29 cellular contexts compared by ENCODE assay signal in the genomic region with DNA sequence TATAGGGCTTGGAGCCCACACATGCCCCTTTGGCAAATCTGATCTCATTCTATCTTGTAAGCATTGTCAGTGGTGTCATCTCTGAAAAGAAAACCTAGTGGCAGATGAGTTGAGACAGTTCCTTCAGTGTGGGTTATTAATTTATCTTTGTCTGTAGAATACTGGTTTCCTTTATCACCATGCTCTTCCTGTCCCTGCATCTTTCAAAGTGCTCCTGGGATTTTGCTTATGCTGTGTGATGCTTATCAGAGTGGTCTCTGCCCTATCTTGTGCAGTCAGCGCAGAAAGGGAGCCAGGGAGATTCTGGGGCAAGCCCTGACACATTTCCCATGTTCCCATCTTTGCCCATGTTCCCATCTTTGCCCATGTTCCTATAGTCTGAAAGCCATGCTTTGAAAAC.
"Had no signal": no experiment of that assay in that cellular context is flagged by ENCODE, and none has a peak within 500 bp of the region (broad histone marks: within the 10 kb centered on the region; RNA-seq: fewer than 3 reads in every experiment).

No MANE protein-coding gene starts in this region.

- H3K27ac Mint-ChIP-seq: activated CD8-positive, alpha-beta T cell treated with anti-CD3 and anti-CD28 coated beads for 36 hours; activated naive CD8-positive, alpha-beta T cell treated with anti-CD3 and anti-CD28 coated beads for 36 hours; activated naive CD8-positive, alpha-beta T cell treated with anti-CD3 and anti-CD28 coated beads, Interleukin-2, amount 50 U/mL, for 24 hours; activated T-helper 17 cell treated with anti-CD3 and anti-CD28 coated beads, Interleukin-2, amount 50 U/mL, for 72 hours; T-helper 1 cell treated with Interleukin-12 subunit alpha and Interleukin-12 subunit beta and Interleukin-4 antibody, amounts not matched to agents 30 μg/mL and 1 μg/mL, for 36 hours; WTC11 had no signal

- H3K9me3 Mint-ChIP-seq: activated CD8-positive, alpha-beta T cell treated with anti-CD3 and anti-CD28 coated beads for 36 hours; activated naive CD8-positive, alpha-beta T cell treated with anti-CD3 and anti-CD28 coated beads for 36 hours had no signal

- H3K36me3 Mint-ChIP-seq: activated naive CD8-positive, alpha-beta T cell treated with anti-CD3 and anti-CD28 coated beads for 36 hours; WTC11 had no signal

- DNase-seq: activated CD4-positive, alpha-beta T cell treated with anti-CD3 and anti-CD28 coated beads for 1 hour; activated CD4-positive, alpha-beta T cell treated with anti-CD3 and anti-CD28 coated beads for 48 hours; activated CD4-positive, alpha-beta T cell treated with anti-CD3 and anti-CD28 coated beads, Interleukin-2, amount 50 U/mL, for 1 hour; activated CD4-positive, alpha-beta T cell treated with anti-CD3 and anti-CD28 coated beads, Interleukin-2, amount 50 U/mL, for 48 hours; activated CD8-positive, alpha-beta memory T cell treated with anti-CD3 and anti-CD28 coated beads for 24 hours; activated CD8-positive, alpha-beta T cell treated with anti-CD3 and anti-CD28 coated beads for 36 hours; activated effector memory CD4-positive, alpha-beta T cell treated with Interleukin-2 at 50 U/mL for 16 hours; activated gamma-delta T cell treated with Interleukin-2 at 50 U/mL for 16 hours; activated naive CD4-positive, alpha-beta T cell treated with anti-CD3 and anti-CD28 coated beads, Interleukin-2, amount 50 U/mL, for 16 hours; activated naive CD4-positive, alpha-beta T cell treated with Interleukin-2 at 50 U/mL for 16 hours; activated naive CD8-positive, alpha-beta T cell treated with anti-CD3 and anti-CD28 coated beads for 36 hours; activated naive CD8-positive, alpha-beta T cell treated with anti-CD3 and anti-CD28 coated beads, Interleukin-2, amount 50 U/mL, for 24 hours; activated T-cell treated with anti-CD3 and anti-CD28 coated beads, Interleukin-2, amount 50 U/mL, for 4 hours; adrenal gland; amygdala; aorta; body of pancreas; central memory CD4-positive, alpha-beta T cell; cerebellar nuclear complex; colonic mucosa; effector CD8-positive, alpha-beta T cell; esophagus squamous epithelium; foreskin melanocyte; heart right ventricle; T1000 had no signal

- ATAC-seq: activated CD8-positive, alpha-beta T cell treated with anti-CD3 and anti-CD28 coated beads for 36 hours; activated naive CD8-positive, alpha-beta T cell treated with anti-CD3 and anti-CD28 coated beads, Interleukin-2, amount 50 U/mL, for 24 hours; activated T-cell treated with anti-CD3 and anti-CD28 coated beads, Interleukin-2, amount 50 U/mL, for 4 hours; activated T-helper 17 cell treated with anti-CD3 and anti-CD28 coated beads, Interleukin-2, amount 50 U/mL, for 72 hours; body of pancreas; gastroesophageal sphincter; heart right ventricle; WTC11 had no signal
